Comparison of ENCODE assay signal across 29 cellular contexts in genomic region chr7:142638581-142638980, GRCh38.
"Had no signal": no experiment of that assay in that cellular context is flagged by ENCODE, and none has a peak within 500 bp of the region (broad histone marks: within the 10 kb centered on the region; RNA-seq: fewer than 3 reads in every experiment).

No MANE protein-coding gene starts in this region.

- H3K27ac Mint-ChIP-seq: activated B cell treated with CpG ODN at 0.5 μM for 24 hours; activated T-helper 1 cell treated with anti-CD3 and anti-CD28 coated beads, Interleukin-12 subunit alpha, Interleukin-12 subunit beta, Interleukin-2, Interleukin-4 antibody, amounts not matched to agents 30 ng/mL and 10 ng/mL and 1 ng/mL, durations not matched to agents 14 hours and 24 hours and 36 hours had no signal

- H3K27ac ChIP-seq: brain microvascular endothelial cell, SJCRH30, VCaP had no signal

- ATAC-seq: Panc1 had no signal

- H3K4me1 ChIP-seq: SJCRH30 had no signal

- H3K9me3 Mint-ChIP-seq: activated B cell treated with CpG ODN at 0.5 μM for 24 hours; activated CD4-positive, alpha-beta T cell treated with anti-CD3 and anti-CD28 coated beads, Interleukin-2, amount 10 ng/mL, durations not matched to agents 24 days and 14 days; activated T-helper 1 cell treated with anti-CD3 and anti-CD28 coated beads, Interleukin-12 subunit alpha, Interleukin-12 subunit beta, Interleukin-2, Interleukin-4 antibody, amounts not matched to agents 30 ng/mL and 10 ng/mL and 1 ng/mL, durations not matched to agents 14 hours and 24 hours and 36 hours had no signal

- H3K36me3 ChIP-seq: brain microvascular endothelial cell, SJCRH30 had no signal

- DNase-seq: activated B cell treated with CpG ODN at 0.5 μM for 24 hours; activated CD4-positive, alpha-beta T cell treated with anti-CD3 and anti-CD28 coated beads, Interleukin-2, amount 10 ng/mL, durations not matched to agents 24 days and 14 days; activated CD4-positive, alpha-beta T cell treated with anti-CD3 and anti-CD28 coated beads, Interleukin-2, amount 50 U/mL, for 4 hours; activated CD4-positive, CD25-positive, alpha-beta regulatory T cell treated with anti-CD3 and anti-CD28 coated beads, Interleukin-2, amount 50 U/mL, for 72 hours; activated effector memory CD4-positive, alpha-beta T cell treated with Interleukin-2 at 50 U/mL for 16 hours; activated T-cell treated with anti-CD3 and anti-CD28 coated beads, Interleukin-2, amount 50 U/mL, for 1 hour; amniotic stem cell; aorta; brain microvascular endothelial cell; central memory CD4-positive, alpha-beta T cell; Karpas-422; KBM-7; NCI-H1105; NCI-H1417 treated with DMSO at 0.1 percent for 48 hours; NCI-H187 treated with DMSO at 0.1 percent for 48 hours; NCI-H2081; NCI-H226; NCI-H446 treated with DMSO at 0.1 percent for 48 hours; NCI-H524; SHP77; SJCRH30; SW 1271; T-helper 1 cell; T-helper 2 cell; T-helper 9 cell had no signal

- H3K4me3 Mint-ChIP-seq: activated B cell treated with CpG ODN at 0.5 μM for 24 hours; activated CD4-positive, alpha-beta T cell treated with anti-CD3 and anti-CD28 coated beads, Interleukin-2, amount 10 ng/mL, durations not matched to agents 24 days and 14 days had no signal

- H3K4me3 ChIP-seq: SJCRH30 had no signal

- H3K9me3 ChIP-seq: SJCRH30 had no signal

- FAIRE-seq: colon had no signal

- H3K27me3 ChIP-seq: SJCRH30 had no signal
